Comparison of ENCODE assay signal across 8 cellular contexts in genomic region chr5:75509956-75510355, GRCh38. TPM values are rescaled to one million over a fixed set of nuclear protein-coding genes. Genes with fewer than 3 reads are reported as not detected.
DNase-seq lines count a peak whose midpoint lies in the region; ATAC-seq and TF ChIP-seq lines count a peak whose summit lies in the region.

No MANE protein-coding gene starts in this region.

- no peak for ATAC-seq in activated CD8-positive, alpha-beta memory T cell treated with anti-CD3 and anti-CD28 coated beads, Interleukin-2, amount 10 ng/mL, durations not matched to agents 7 days and 5 days
- no peak for ATAC-seq in T-cell (replicated peaks in 1 of 4)
- ATAC-seq in GM21825 (IDR thresholded peaks at IDR 0.05; ENCODE audit: unreplicated experiment), result no peak

- CTCF ChIA-PET in activated CD8-positive, alpha-beta memory T cell treated with anti-CD3 and anti-CD28 coated beads, Interleukin-2, amount 10 ng/mL, durations not matched to agents 7 days and 5 days (lab: Charles Lee), result no interaction called here
- CTCF ChIA-PET in T-cell (lab: Charles Lee), result no interaction called here

- H3K9me3 Mint-ChIP-seq in activated CD8-positive, alpha-beta memory T cell treated with anti-CD3 and anti-CD28 coated beads, Interleukin-2, amount 10 ng/mL, durations not matched to agents 7 days and 5 days (ENCODE audit: low read depth), result peaks cover 5% of the 10 kb centered on the region
- no peaks in the 10 kb centered on the region for H3K9me3 Mint-ChIP-seq in T-cell

- H3K4me3 Mint-ChIP-seq in activated CD8-positive, alpha-beta memory T cell treated with anti-CD3 and anti-CD28 coated beads, Interleukin-2, amount 10 ng/mL, durations not matched to agents 7 days and 5 days, result peak overlapping the region; percentile 98
- H3K4me3 Mint-ChIP-seq in T-cell, result peak overlapping the region; percentile 93 to 94 (median 93)

- no peak for TF ChIP-seq CTCF in fibroblast of villous mesenchyme (IDR thresholded peaks at IDR 0.05; ENCODE audit: insufficient read depth, low read depth, low read length)

- H3K4me1 Mint-ChIP-seq in activated CD8-positive, alpha-beta memory T cell treated with anti-CD3 and anti-CD28 coated beads, Interleukin-2, amount 10 ng/mL, durations not matched to agents 7 days and 5 days, result peaks cover 45% of the 10 kb centered on the region
- peaks cover 60 to 69% (median 68%) of the 10 kb centered on the region in 3 donors for H3K4me1 Mint-ChIP-seq in T-cell

- no peak for DNase-seq in activated CD8-positive, alpha-beta memory T cell treated with anti-CD3 and anti-CD28 coated beads, Interleukin-2, amount 10 ng/mL, durations not matched to agents 7 days and 5 days
- DNase-seq in activated CD8-positive, alpha-beta memory T cell treated with anti-CD3 and anti-CD28 coated beads for 24 hours, result no peak
- DNase-seq in T-cell, result no peak
- peak; percentile 79 for DNase-seq in fibroblast of villous mesenchyme (ENCODE audit: low read depth)
- peak; percentile 8 for DNase-seq in retina
- no peak for DNase-seq in DMS79 treated with DMSO at 0.1 percent for 48 hours (lab: John Stamatoyannopoulos, UW)
- DNase-seq in iPS-NIHi11 (ENCODE audit: low spot score), result no peak

- H3K4me3 ChIP-seq in fibroblast of villous mesenchyme (ENCODE audit: low read depth, low read length), result peak overlapping the region; percentile 87

- no peaks in the 10 kb centered on the region for H3K27me3 Mint-ChIP-seq in activated CD8-positive, alpha-beta memory T cell treated with anti-CD3 and anti-CD28 coated beads, Interleukin-2, amount 10 ng/mL, durations not matched to agents 7 days and 5 days
- no peaks in the 10 kb centered on the region for H3K27me3 Mint-ChIP-seq in T-cell

- POLR2A ChIA-PET in T-cell (lab: Charles Lee), result interaction anchor here (0.6 kb wide), 2 partner anchors 57 to 1206 kb away, joined by 3 to 4 read pairs; no protein-coding TSS in a partner anchor

- peaks cover 21% of the 10 kb centered on the region for H3K36me3 Mint-ChIP-seq in activated CD8-positive, alpha-beta memory T cell treated with anti-CD3 and anti-CD28 coated beads, Interleukin-2, amount 10 ng/mL, durations not matched to agents 7 days and 5 days
- peaks cover 9% of the 10 kb centered on the region for H3K36me3 Mint-ChIP-seq in T-cell

- peak overlapping the region; percentile 66 for H3K27ac Mint-ChIP-seq in activated CD8-positive, alpha-beta memory T cell treated with anti-CD3 and anti-CD28 coated beads, Interleukin-2, amount 10 ng/mL, durations not matched to agents 7 days and 5 days
- H3K27ac Mint-ChIP-seq in T-cell, result no peak overlapping the region

RNA-seq across cellular contexts. Expression of gene CERT1, which starts 1.5 kb away (rescaled TPM):
- 10 to 100 TPM; 27.4 to 28.4 TPM for total RNA-seq in activated CD8-positive, alpha-beta memory T cell treated with anti-CD3 and anti-CD28 coated beads, Interleukin-2, amount 10 ng/mL, durations not matched to agents 7 days and 5 days
- total RNA-seq in T-cell, result 10 to 100 TPM; 35.7 to 39.4 (median 38.0) TPM
- total RNA-seq in fibroblast of villous mesenchyme, result 22.2 and 27.2 TPM in 2 replicates

RNA-seq across cellular contexts. Expression of gene POLK, which starts 1.7 kb away (rescaled TPM):
- 10 to 100 TPM; 30.4 to 32.4 TPM for total RNA-seq in activated CD8-positive, alpha-beta memory T cell treated with anti-CD3 and anti-CD28 coated beads, Interleukin-2, amount 10 ng/mL, durations not matched to agents 7 days and 5 days
- total RNA-seq in T-cell (10 to 100 TPM; 21.8 to 26.2 (median 25.0) TPM), fibroblast of villous mesenchyme (33.8 and 50.1 TPM in 2 replicates)

Comparison
In these comparisons a context has a peak if more than half of its experiments do, and no peak if none do; other contexts are left out.
1. DNase-seq: peak in fibroblast of villous mesenchyme (single experiment) and retina (single experiment); none in activated CD8-positive, alpha-beta memory T cell treated with anti-CD3 and anti-CD28 coated beads, Interleukin-2, amount 10 ng/mL, durations not matched to agents 7 days and 5 days (single experiment), activated CD8-positive, alpha-beta memory T cell treated with anti-CD3 and anti-CD28 coated beads for 24 hours (single experiment), T-cell (0 of 34), DMS79 treated with DMSO at 0.1 percent for 48 hours (single experiment) and iPS-NIHi11 (single experiment).